26 cellular contexts compared by ENCODE assay signal in the genomic region with DNA sequence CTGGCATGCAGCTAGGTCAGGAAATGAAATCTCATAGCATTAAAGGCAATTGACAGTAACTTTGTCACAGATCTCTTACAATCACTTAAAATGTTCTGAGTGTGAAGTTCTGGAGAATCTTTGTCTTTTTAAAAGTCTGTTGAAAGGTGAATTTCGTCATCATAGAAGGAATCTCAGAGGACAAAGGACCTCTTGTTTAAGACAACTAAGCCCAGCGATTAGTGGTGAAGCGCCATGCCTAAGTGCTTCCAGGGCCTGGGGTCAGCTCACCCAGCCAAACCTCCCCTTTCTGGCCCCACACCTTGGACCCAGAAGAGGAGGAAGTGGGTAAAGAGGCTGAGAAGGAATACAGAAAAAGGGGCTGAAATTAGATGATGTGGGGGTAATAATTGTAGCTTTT. TPM values are rescaled to one million over a fixed set of nuclear protein-coding genes. Genes with fewer than 3 reads are reported as not detected.
DNase-seq lines count a peak whose midpoint lies in the region; ATAC-seq, FAIRE-seq and TF ChIP-seq lines count a peak whose summit lies in the region.
"Had no signal": no experiment of that assay in that cellular context is flagged by ENCODE, and none has a peak within 500 bp of the region (broad histone marks: within the 10 kb centered on the region; RNA-seq: fewer than 3 reads in every experiment).

No MANE protein-coding gene starts in this region.

- 4% methylated on average over 3 of the region's 3 CpGs for WGBS in mammary epithelial cell (ENCODE audit: low coverage, missing lambda C conversion rate)
- 80% methylated on average over 1 of the region's 3 CpGs; no CpG with 5 or more reads in 1 of the 2 experiments for WGBS in mesodermal cell (ENCODE audit: insufficient coverage in 2 of 2), 2 experiments

- ATAC-seq in GM19395 (IDR thresholded peaks at IDR 0.05; ENCODE audit: unreplicated experiment), result no peak
- ATAC-seq: activated CD8-positive, alpha-beta T cell treated with anti-CD3 and anti-CD28 coated beads, Interleukin-2, amount 10 ng/mL, durations not matched to agents 7 days and 5 days; gastrocnemius medialis; naive thymus-derived CD4-positive, alpha-beta T cell; SK-N-SH treated with all-trans-retinoic acid at 6 μM for 48 hours had no signal

- TF ChIP-seq POLR2A in H54 (IDR thresholded peaks at IDR 0.05; ENCODE audit: low read depth, low read length), result no peak

- peaks cover 5% of the 10 kb centered on the region for H3K9me3 Mint-ChIP-seq in type B pancreatic cell
- H3K9me3 Mint-ChIP-seq: memory B cell; naive thymus-derived CD4-positive, alpha-beta T cell had no signal

- CTCF ChIA-PET in mammary epithelial cell (lab: Charles Lee; ENCODE audit: low non-redundant PET), result no interaction called here

- peaks cover 8% of the 10 kb centered on the region for H3K9me3 ChIP-seq in HUES6 (ENCODE audit: control insufficient read depth, insufficient read depth, low read depth, low read length)
- H3K9me3 ChIP-seq in mammary epithelial cell (replicated peaks; ENCODE audit: insufficient read depth, low read length), result no peaks in the 10 kb centered on the region
- no peaks in the 10 kb centered on the region for H3K9me3 ChIP-seq in mesodermal cell (ENCODE audit: control insufficient read depth, low read length)
- H3K9me3 ChIP-seq: gastrocnemius medialis, tibial nerve had no signal

- no peak overlapping the region for H3K4me3 ChIP-seq in HUES6 (ENCODE audit: low read depth, low read length)
- no peak overlapping the region for H3K4me3 ChIP-seq in mammary epithelial cell (replicated peaks in 1 of 3; ENCODE audit: insufficient read depth in 1 of 3, low read depth in 2 of 3, low read length in 3 of 3)
- no peak overlapping the region for H3K4me3 ChIP-seq in mesodermal cell (ENCODE audit: extremely low read depth, insufficient read depth, low read length, poor library complexity, severe bottlenecking)
- H3K4me3 ChIP-seq: gastrocnemius medialis, tibial nerve had no signal

- H3K27ac ChIP-seq in HUES6 (ENCODE audit: low read depth, low read length) (peak overlapping the region; percentile 36; the same call in 1 of the 2 replicates), mammary epithelial cell (ENCODE audit: insufficient read depth, low read depth, low read length) (no peak overlapping the region), mesodermal cell (ENCODE audit: low read depth, low read length, severe bottlenecking) (peak overlapping the region; percentile 90)
- H3K27ac ChIP-seq: gastrocnemius medialis, tibial nerve had no signal

- H3K27me3 Mint-ChIP-seq in type B pancreatic cell, result no peaks in the 10 kb centered on the region
- H3K27me3 Mint-ChIP-seq: memory B cell had no signal

- no peak for FAIRE-seq in H54 (lab: Jason Lieb, UNC)
- FAIRE-seq: kidney had no signal

- BruUV-seq in mammary epithelial cell (replicated peaks; lab: Mats Ljungman, UMichigan), result no TSS peak

- H3K36me3 ChIP-seq in HUES6 (ENCODE audit: control insufficient read depth, insufficient read depth, low read length) (no peaks in the 10 kb centered on the region), mammary epithelial cell (ENCODE audit: insufficient read depth, low read length) (no peaks in the 10 kb centered on the region), mesodermal cell (ENCODE audit: control insufficient read depth, insufficient read depth, low read length) (no peaks in the 10 kb centered on the region)
- H3K36me3 ChIP-seq: gastrocnemius medialis, tibial nerve had no signal

- DNase-seq in mammary epithelial cell (peak; percentile 34), type B pancreatic cell (ENCODE audit: extremely low spot score, unreplicated experiment) (no peak), iPS-NIHi11 (ENCODE audit: low spot score) (no peak), H54 (ENCODE audit: insufficient read length, low spot score) (no peak)
- DNase-seq: activated CD4-positive, CD25-positive, alpha-beta regulatory T cell; activated CD8-positive, alpha-beta T cell treated with anti-CD3 and anti-CD28 coated beads, Interleukin-2, amount 10 ng/mL, durations not matched to agents 7 days and 5 days; activated naive CD4-positive, alpha-beta T cell; activated T-cell treated with anti-CD3 and anti-CD28 coated beads, Interleukin-2, amount 50 U/mL, for 1 hour; amniotic stem cell; COR-L47; dermis blood vessel endothelial cell; gastrocnemius medialis; kidney; naive thymus-derived CD4-positive, alpha-beta T cell; NCI-H1048; NCI-H2081; NCI-H510A; stimulated activated CD4-positive, alpha-beta T cell treated with anti-CD3 and anti-CD28 coated beads, Interleukin-2, amount 100 ng/mL, for 24 hours; stimulated activated naive CD4-positive, alpha-beta T cell treated with Interleukin-2 at 50 U/mL for 16 hours had no signal

- H3K4me3 Mint-ChIP-seq in type B pancreatic cell, result peak overlapping the region; percentile 78
- H3K4me3 Mint-ChIP-seq: activated CD8-positive, alpha-beta T cell treated with anti-CD3 and anti-CD28 coated beads, Interleukin-2, amount 10 ng/mL, durations not matched to agents 7 days and 5 days; memory B cell; naive thymus-derived CD4-positive, alpha-beta T cell had no signal

- intact Hi-C loops in mammary epithelial cell (cut with micrococcal nuclease), result no loop called here

- H3K9ac ChIP-seq in HUES6 (ENCODE audit: low read length) (no peak overlapping the region), mammary epithelial cell (ENCODE audit: insufficient read depth, low read length) (no peak overlapping the region)

- H4K20me1 ChIP-seq in mammary epithelial cell (ENCODE audit: insufficient read depth, low read length), result no peaks in the 10 kb centered on the region

- H3K4me1 ChIP-seq in HUES6 (ENCODE audit: control insufficient read depth, insufficient read depth, low read length) (peaks cover 23% of the 10 kb centered on the region), mammary epithelial cell (ENCODE audit: insufficient read depth, low read length) (peaks cover 10% of the 10 kb centered on the region), mesodermal cell (ENCODE audit: control insufficient read depth, insufficient read depth, low read length, poor library complexity, severe bottlenecking) (peaks cover 10% of the 10 kb centered on the region)
- H3K4me1 ChIP-seq: tibial nerve had no signal

- peaks cover 5% of the 10 kb centered on the region for H3K36me3 Mint-ChIP-seq in type B pancreatic cell
- H3K36me3 Mint-ChIP-seq: memory B cell; naive thymus-derived CD4-positive, alpha-beta T cell had no signal

- peak overlapping the region; percentile 95 for H3K27ac Mint-ChIP-seq in type B pancreatic cell
- H3K27ac Mint-ChIP-seq: activated CD8-positive, alpha-beta T cell treated with anti-CD3 and anti-CD28 coated beads, Interleukin-2, amount 10 ng/mL, durations not matched to agents 7 days and 5 days; memory B cell; naive thymus-derived CD4-positive, alpha-beta T cell had no signal

- no peaks in the 10 kb centered on the region for H3K79me2 ChIP-seq in mammary epithelial cell (ENCODE audit: insufficient read depth, low read length)

- dilution Hi-C loops in mammary epithelial cell (cut with HindIII; ENCODE audit: low sequenced_read_pairs), result no loop called here

- in situ Hi-C loops in mammary epithelial cell (cut with MboI; ENCODE audit: low sequenced_read_pairs in 2 of 2), result no loop called here

- H3K4me2 ChIP-seq in mammary epithelial cell (ENCODE audit: insufficient read depth, low read depth, low read length), result no peak overlapping the region

- H3K27me3 ChIP-seq in HUES6 (ENCODE audit: control insufficient read depth, insufficient read depth, low read length), result peaks cover 14% of the 10 kb centered on the region; the same call in 1 of the 2 replicates
- no peaks in the 10 kb centered on the region for H3K27me3 ChIP-seq in mammary epithelial cell (ENCODE audit: insufficient read depth, low read length)
- H3K27me3 ChIP-seq: gastrocnemius medialis, tibial nerve had no signal

- TF ChIP-seq CTCF in mammary epithelial cell (conservative IDR thresholded peaks at IDR 0.05 in 1 of 2, IDR thresholded peaks at IDR 0.05 in 1 of 2; ENCODE audit: extremely low read depth in 1 of 2, insufficient read depth in 1 of 2, low read depth in 1 of 2, low read length in 2 of 2) (no peak), type B pancreatic cell (conservative IDR thresholded peaks at IDR 0.05) (no peak)

- peaks cover 45% of the 10 kb centered on the region for H3K4me1 Mint-ChIP-seq in type B pancreatic cell (ENCODE audit: unreplicated experiment)
- H3K4me1 Mint-ChIP-seq: memory B cell had no signal

- H2AFZ ChIP-seq in mammary epithelial cell (ENCODE audit: low read depth, low read length), result peak overlapping the region; percentile 57

RNA-seq across cellular contexts. Expression of a gene that starts 8.5 kb away (rescaled TPM):
- total RNA-seq in mammary epithelial cell (under 1 TPM in 1 of 2 donors, not detected in 1; 0.50 TPM), type B pancreatic cell (ENCODE audit: low replicate concordance) (0.14 TPM in 1 of 2 replicates, not detected in the other)
- not detected for polyA plus RNA-seq in mammary epithelial cell
- polyA minus RNA-seq in mammary epithelial cell, result not detected
- not detected for polyA plus RNA-seq in mesodermal cell (2013, experiment 1 of 2)
- polyA plus RNA-seq in mesodermal cell (2013, experiment 2 of 2), result 0.15 TPM
- total RNA-seq: activated CD8-positive, alpha-beta T cell treated with anti-CD3 and anti-CD28 coated beads, Interleukin-2, amount 10 ng/mL, durations not matched to agents 7 days and 5 days; Daoy; dermis blood vessel endothelial cell; gastrocnemius medialis; naive thymus-derived CD4-positive, alpha-beta T cell; tibial nerve had no signal
- polyA plus RNA-seq: naive thymus-derived CD4-positive, alpha-beta T cell had no signal
